In genomic region chr19:1648156-1648925, GRCh38 we compare ENCODE assay signal across 13 cellular contexts.
DNase-seq lines count a peak whose midpoint lies in the region; ATAC-seq lines count a peak whose summit lies in the region.
"Had no signal": no experiment of that assay in that cellular context is flagged by ENCODE, and none has a peak within 500 bp of the region (broad histone marks: within the 10 kb centered on the region; RNA-seq: fewer than 3 reads in every experiment).

No MANE protein-coding gene starts in this region.

- peak; percentile 29 for ATAC-seq in HG03196 (IDR thresholded peaks at IDR 0.05; ENCODE audit: unreplicated experiment)
- ATAC-seq in HG03175 (IDR thresholded peaks at IDR 0.05; ENCODE audit: unreplicated experiment): no peak

- H3K4me3 ChIP-seq in GM08714 (ENCODE audit: low read length): peak overlapping the region; percentile 75; the same call in 1 of the 2 replicates

- DNase-seq in GM19238 (ENCODE audit: insufficient read length, low spot score) (peak; percentile 83), germinal center (ENCODE audit: low spot score) (peak; percentile 77), RPMI8226 (no peak), KG1 (lab: John Stamatoyannopoulos, UW) (no peak), NCI-H187 (lab: John Stamatoyannopoulos, UW) (no peak)
- DNase-seq: DMS79; hypothalamus; NCI-H1105 treated with DMSO at 0.1 percent for 48 hours; NCI-H526 treated with DMSO at 0.1 percent for 48 hours; stimulated activated CD4-positive, alpha-beta T cell treated with anti-CD3 and anti-CD28 coated beads, Interleukin-15, amount 100 ng/mL, for 24 hours had no signal

Comparison
In these comparisons a context has a peak if more than half of its experiments do, and no peak if none do; other contexts are left out.
1. DNase-seq: peak in GM19238 (single experiment) and germinal center (single experiment); none in RPMI8226 (single experiment), KG1 (single experiment) and NCI-H187 (0 of 2).